ENCODE assay signal across 11 cellular contexts in the genomic region with DNA sequence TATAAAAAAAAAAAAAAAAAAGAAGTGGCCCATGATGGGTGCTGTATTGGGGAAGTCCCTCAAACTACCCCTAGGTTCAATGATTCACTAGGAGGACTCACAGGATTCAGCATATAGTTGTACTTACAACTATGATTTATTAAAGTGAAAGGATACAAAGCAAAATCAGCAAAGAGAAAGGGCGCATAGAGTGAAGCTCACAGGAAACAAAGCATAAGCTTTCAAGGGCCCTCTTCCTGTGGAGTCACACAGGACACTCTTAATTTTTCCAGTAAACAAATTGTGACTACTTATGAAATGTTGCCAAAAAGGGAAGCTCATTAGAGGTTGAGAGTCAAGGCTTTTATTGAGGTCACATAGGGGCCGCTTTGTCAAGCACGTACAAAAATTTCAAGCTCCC.
DNase-seq lines count a peak whose midpoint lies in the region; ATAC-seq, FAIRE-seq and TF ChIP-seq lines count a peak whose summit lies in the region.
"Had no signal": no experiment of that assay in that cellular context is flagged by ENCODE, and none has a peak within 500 bp of the region (broad histone marks: within the 10 kb centered on the region; RNA-seq: fewer than 3 reads in every experiment).

No MANE protein-coding gene starts in this region.

- H3K36me3 ChIP-seq in GM12878 (ENCODE audit: control insufficient read depth in 2 of 2, insufficient read depth in 2 of 2, low read length in 1 of 2) (no peaks in the 10 kb centered on the region), esophagus squamous epithelium (no peaks in the 10 kb centered on the region)
- H3K36me3 ChIP-seq: MG63, neutrophil had no signal

- 0 out of 4 replicates have a peak, but pooled peaks cover 0 to 3% of the 10 kb centered on the region in 2 experiments for H3K27me3 ChIP-seq in GM12878 (replicated peaks in 1 of 2; ENCODE audit: control insufficient read depth in 2 of 2, insufficient read depth in 2 of 2, low read length in 1 of 2)
- H3K27me3 ChIP-seq in esophagus squamous epithelium = no peaks in the 10 kb centered on the region
- H3K27me3 ChIP-seq: MG63, neutrophil had no signal

- intact Hi-C loops in GM12878 (cut with micrococcal nuclease; ENCODE audit: unreplicated experiment) = no loop called here
- intact Hi-C loops in esophagus squamous epithelium (cut with DNase I) = no loop called here

- no peaks in the 10 kb centered on the region for H4K20me1 ChIP-seq in GM12878 (ENCODE audit: control insufficient read depth, insufficient read depth)

- DNase-seq in Daoy (ENCODE audit: low read depth) (peak; percentile 16), NCI-H1105 treated with DMSO at 0.1 percent for 48 hours (lab: John Stamatoyannopoulos, UW) (peak; percentile 97), GM12878 (ENCODE audit: low read depth, low spot score) (peak; percentile 15), esophagus squamous epithelium (lab: John Stamatoyannopoulos, UW) (no peak), putamen (ENCODE audit: low spot score) (no peak), glomerular visceral epithelial cell (ENCODE audit: extremely low spot score) (no peak)
- DNase-seq in effector CD8-positive, alpha-beta T cell (lab: John Stamatoyannopoulos, UW) = no peak
- DNase-seq: MG63 had no signal

- TF ChIP-seq EP300 in GM12878 (IDR thresholded peaks at IDR 0.05; ENCODE audit: borderline replicate concordance in 1 of 2, control insufficient read depth in 1 of 2, low read depth in 2 of 2, low read length in 2 of 2) = no peak

- H3K4me3 ChIP-seq in GM12878 (no peak overlapping the region), esophagus squamous epithelium (no peak overlapping the region)
- H3K4me3 ChIP-seq: MG63 had no signal

- no peak overlapping the region for H3K9ac ChIP-seq in GM12878 (ENCODE audit: control insufficient read depth, insufficient read depth, low read length)

- WGBS in GM12878 (ENCODE audit: insufficient coverage, insufficient replicate concordance, low lambda C conversion rate, missing lambda C conversion rate) = 27% methylated on average over 3 of the region's 3 CpGs
- 39 to 55% methylated on average over 3 of the region's 3 CpGs for WGBS in esophagus squamous epithelium, 2 donors

- no peak for TF ChIP-seq CTCF in GM12878 (IDR thresholded peaks at IDR 0.05 in 2 of 3, conservative IDR thresholded peaks at IDR 0.05 in 1 of 3; ENCODE audit: control insufficient read depth in 2 of 3, extremely low read depth in 1 of 3, insufficient read depth in 1 of 3, low read depth in 3 of 3, low read length in 3 of 3)
- TF ChIP-seq CTCF in esophagus squamous epithelium (IDR thresholded peaks at IDR 0.05) = no peak

- SMC1A ChIA-PET in GM12878 (lab: Charles Lee; ENCODE audit: uncharacterized antibody, unreplicated experiment) = no interaction called here

- H3K27ac ChIP-seq in GM12878 (ENCODE audit: control insufficient read depth, insufficient read depth) = no peak overlapping the region
- H3K27ac ChIP-seq in esophagus squamous epithelium = no peak overlapping the region
- H3K27ac ChIP-seq: neutrophil had no signal

- TF ChIP-seq POLR2A in GM12878 (IDR thresholded peaks at IDR 0.05; ENCODE audit: low read depth, low read length) (no peak), esophagus squamous epithelium (IDR thresholded peaks at IDR 0.05) (no peak)

- no peaks in the 10 kb centered on the region for H3K79me2 ChIP-seq in GM12878 (ENCODE audit: control insufficient read depth, insufficient read depth, low read length)

- no peak overlapping the region for H2AFZ ChIP-seq in GM12878 (ENCODE audit: control insufficient read depth, low read depth, low read length)

- POLR2A ChIA-PET in GM12878 (lab: Charles Lee) = no interaction called here

- H3K9me3 ChIP-seq in GM12878 (replicated peaks; ENCODE audit: control insufficient read depth, insufficient read depth, low read length) (no peaks in the 10 kb centered on the region), esophagus squamous epithelium (no peaks in the 10 kb centered on the region)
- H3K9me3 ChIP-seq: MG63, neutrophil had no signal

- CTCF ChIA-PET in GM12878 (lab: Yijun Ruan, JAX) = no interaction called here

- BruUV-seq in GM12878 (replicated peaks; lab: Mats Ljungman, UMichigan) = no TSS peak

- H3K4me1 ChIP-seq in GM12878 (ENCODE audit: control insufficient read depth, insufficient read depth, low read length) = no peaks in the 10 kb centered on the region
- H3K4me1 ChIP-seq in esophagus squamous epithelium = no peaks in the 10 kb centered on the region

- TF ChIP-seq RAD21 in GM12878 (IDR thresholded peaks at IDR 0.05; ENCODE audit: insufficient read depth, low read depth, low read length) = no peak

- FAIRE-seq in GM12878 (lab: Jason Lieb, UNC) = no peak
- FAIRE-seq: bronchial epithelial cell had no signal

- in situ Hi-C loops in GM12878 (cut with MboI) = no loop called here

- 0 out of 2 replicates have a peak overlapping the region, but pooled peaks have one; percentile 8 for H3K4me2 ChIP-seq in GM12878 (ENCODE audit: control insufficient read depth, insufficient read depth)

- ATAC-seq in GM21825 (IDR thresholded peaks at IDR 0.05; ENCODE audit: unreplicated experiment) (peak; percentile 77), GM12878 (no peak)

- RAD21 ChIA-PET in GM12878 (lab: Charles Lee; ENCODE audit: unreplicated experiment) = no interaction called here

TF ChIP-seq in GM12878, 131 proteins besides CTCF, POLR2A, EP300 and RAD21:
- TF ChIP-seq NR2F1 (conservative IDR thresholded peaks at IDR 0.05) (0 out of 2 replicates have a peak, but pooled peaks have one; percentile 13), MEF2B (IDR thresholded peaks at IDR 0.05; ENCODE audit: partially characterized antibody, poor library complexity, severe bottlenecking) (peak; percentile 22), JUNB (IDR thresholded peaks at IDR 0.05) (no peak)

Comparison
In these comparisons a context has a peak if more than half of its experiments do, and no peak if none do; other contexts are left out.
1. DNase-seq: peak in Daoy (single experiment), NCI-H1105 treated with DMSO at 0.1 percent for 48 hours (single experiment) and GM12878 (single experiment); none in esophagus squamous epithelium (single experiment), putamen (single experiment), effector CD8-positive, alpha-beta T cell (single experiment) and glomerular visceral epithelial cell (single experiment).